Comparison of ENCODE assay signal across 10 cellular contexts in genomic region chr17:28741358-28742349, GRCh38. TPM values are rescaled to one million over a fixed set of nuclear protein-coding genes. Genes with fewer than 3 reads are reported as not detected.
DNase-seq lines count a peak whose midpoint lies in the region; ATAC-seq and TF ChIP-seq lines count a peak whose summit lies in the region.
"Had no signal": no experiment of that assay in that cellular context is flagged by ENCODE, and none has a peak within 500 bp of the region (broad histone marks: within the 10 kb centered on the region; RNA-seq: fewer than 3 reads in every experiment).

No MANE protein-coding gene starts in this region.

- no peak for TF ChIP-seq CTCF in GM12875 (IDR thresholded peaks at IDR 0.05; ENCODE audit: borderline replicate concordance, insufficient read depth, low read depth, low read length)

- H3K36me3 Mint-ChIP-seq in activated T-helper 1 cell treated with anti-CD3 and anti-CD28 coated beads, Interleukin-12 subunit alpha, Interleukin-12 subunit beta, Interleukin-2, Interleukin-4 antibody, amounts not matched to agents 30 ng/mL and 10 ng/mL and 1 ng/mL, durations not matched to agents 14 hours and 24 hours and 36 hours (ENCODE audit: low read depth): peaks cover 19% of the 10 kb centered on the region
- H3K36me3 Mint-ChIP-seq in T-helper 2 cell treated with Interferon-gamma antibody and Interleukin-4, amounts not matched to agents 5 μg/mL and 100 μg/mL, for 36 hours (ENCODE audit: low read depth): peaks cover 12% of the 10 kb centered on the region

- H3F3A ChIP-seq in GM23248 (ENCODE audit: insufficient read depth): peaks cover 14% of the 10 kb centered on the region; the same call in 1 of the 2 replicates

- H3K4me3 Mint-ChIP-seq in activated T-helper 1 cell treated with anti-CD3 and anti-CD28 coated beads, Interleukin-12 subunit alpha, Interleukin-12 subunit beta, Interleukin-2, Interleukin-4 antibody, amounts not matched to agents 30 ng/mL and 10 ng/mL and 1 ng/mL, durations not matched to agents 14 hours and 24 hours and 36 hours: peak overlapping the region; percentile 39
- no peak overlapping the region for H3K4me3 Mint-ChIP-seq in T-helper 2 cell treated with Interferon-gamma antibody and Interleukin-4, amounts not matched to agents 5 μg/mL and 100 μg/mL, for 36 hours

- no peak overlapping the region for H3K4ac ChIP-seq in neuronal stem cell (ENCODE audit: low read length)

- H3K79me2 ChIP-seq in GM23248 (ENCODE audit: insufficient read depth): peaks cover 25% of the 10 kb centered on the region

- H3K23ac ChIP-seq in neuronal stem cell (ENCODE audit: low read depth, low read length, poor library complexity): peak overlapping the region; percentile 45

- no CpG with 5 or more reads among the region's 19 CpGs for WGBS in neuronal stem cell (ENCODE audit: extremely low coverage in 2 of 2, insufficient read length in 2 of 2, insufficient replicate concordance in 1 of 2), 2 donors
- WGBS in GM23248 (ENCODE audit: low coverage in 1 of 2, low lambda C conversion rate in 2 of 2, missing lambda C conversion rate in 2 of 2), 2 experiments: 78 to 85% methylated on average over 17 to 19 of the region's 19 CpGs

- no peaks in the 10 kb centered on the region for H4K20me1 ChIP-seq in GM23248 (ENCODE audit: insufficient read depth)

- DNase-seq in NAMALWA (ENCODE audit: low spot score) (peak; percentile 92), neuronal stem cell (ENCODE audit: low spot score) (no peak), SW 1271 (lab: John Stamatoyannopoulos, UW) (no peak), GM23248 (no peak)
- no peak for DNase-seq in activated T-helper 1 cell treated with anti-CD3 and anti-CD28 coated beads, Interleukin-12 subunit alpha, Interleukin-12 subunit beta, Interleukin-2, Interleukin-4 antibody, amounts not matched to agents 30 ng/mL and 10 ng/mL and 1 ng/mL, durations not matched to agents 14 hours and 24 hours and 36 hours (ENCODE audit: low spot score)
- DNase-seq in T-helper 2 cell treated with Interferon-gamma antibody and Interleukin-4, amounts not matched to agents 5 μg/mL and 100 μg/mL, for 36 hours (ENCODE audit: low spot score): no peak
- DNase-seq: foreskin fibroblast, NCI-H2227 treated with DMSO at 0.1 percent for 48 hours had no signal

- peak overlapping the region; percentile 28 for H2AK5ac ChIP-seq in neuronal stem cell (ENCODE audit: low read depth, low read length)

- no peak overlapping the region for H3K18ac ChIP-seq in neuronal stem cell (ENCODE audit: low read length)

- no peaks in the 10 kb centered on the region for H3K9me3 Mint-ChIP-seq in activated T-helper 1 cell treated with anti-CD3 and anti-CD28 coated beads, Interleukin-12 subunit alpha, Interleukin-12 subunit beta, Interleukin-2, Interleukin-4 antibody, amounts not matched to agents 30 ng/mL and 10 ng/mL and 1 ng/mL, durations not matched to agents 14 hours and 24 hours and 36 hours
- H3K9me3 Mint-ChIP-seq in T-helper 2 cell treated with Interferon-gamma antibody and Interleukin-4, amounts not matched to agents 5 μg/mL and 100 μg/mL, for 36 hours: no peaks in the 10 kb centered on the region

- no peak overlapping the region for H3K14ac ChIP-seq in neuronal stem cell (ENCODE audit: low read length)

- H3K4me2 ChIP-seq in neuronal stem cell (ENCODE audit: insufficient read depth, low read length, poor library complexity, severe bottlenecking): no peak overlapping the region
- H3K4me2 ChIP-seq in GM23248 (ENCODE audit: unreplicated experiment): no peak overlapping the region

- peaks cover 3 to 9% of the 10 kb centered on the region in 2 donors for H3K9me3 ChIP-seq in neuronal stem cell (replicated peaks in 1 of 2; ENCODE audit: control insufficient read depth in 2 of 2, insufficient read depth in 1 of 2, low read depth in 1 of 2, low read length in 2 of 2)
- H3K9me3 ChIP-seq in GM23248 (ENCODE audit: low read depth): no peaks in the 10 kb centered on the region

- H3K27me3 ChIP-seq in neuronal stem cell (ENCODE audit: control insufficient read depth in 3 of 3, insufficient read depth in 3 of 3, low read depth in 1 of 3, low read length in 3 of 3) (no peaks in the 10 kb centered on the region), GM23248 (replicated peaks; ENCODE audit: insufficient read depth) (no peaks in the 10 kb centered on the region)

- H3K4me1 ChIP-seq in neuronal stem cell (ENCODE audit: control insufficient read depth in 2 of 2, insufficient read depth in 1 of 2, low read depth in 1 of 2, low read length in 2 of 2): peaks cover 11 to 15% of the 10 kb centered on the region in 2 donors
- H3K4me1 ChIP-seq in GM23248 (ENCODE audit: insufficient read depth): peaks cover 21% of the 10 kb centered on the region

- intact Hi-C loops in activated T-helper 1 cell treated with anti-CD3 and anti-CD28 coated beads, Interleukin-12 subunit alpha, Interleukin-12 subunit beta, Interleukin-2, Interleukin-4 antibody, amounts not matched to agents 30 ng/mL and 10 ng/mL and 1 ng/mL, durations not matched to agents 14 hours and 24 hours and 36 hours (cut with micrococcal nuclease): loop anchor here (5.0 kb wide), 2 partner anchors 186 to 211 kb away; partner anchors contain the start of gene PHF12

- H3K36me3 ChIP-seq in neuronal stem cell (replicated peaks in 1 of 2; ENCODE audit: control insufficient read depth in 2 of 2, insufficient read depth in 2 of 2, low read length in 2 of 2): peaks cover 13 to 59% of the 10 kb centered on the region in 2 donors
- H3K36me3 ChIP-seq in GM23248 (ENCODE audit: low read depth): no peaks in the 10 kb centered on the region

- no peak overlapping the region for H4K91ac ChIP-seq in neuronal stem cell (ENCODE audit: low read depth, low read length, poor library complexity)

- H3K4me1 Mint-ChIP-seq in activated T-helper 1 cell treated with anti-CD3 and anti-CD28 coated beads, Interleukin-12 subunit alpha, Interleukin-12 subunit beta, Interleukin-2, Interleukin-4 antibody, amounts not matched to agents 30 ng/mL and 10 ng/mL and 1 ng/mL, durations not matched to agents 14 hours and 24 hours and 36 hours (ENCODE audit: low read depth): peaks cover 38% of the 10 kb centered on the region
- peaks cover 24% of the 10 kb centered on the region for H3K4me1 Mint-ChIP-seq in T-helper 2 cell treated with Interferon-gamma antibody and Interleukin-4, amounts not matched to agents 5 μg/mL and 100 μg/mL, for 36 hours (ENCODE audit: low read depth)

- H3K9ac ChIP-seq in neuronal stem cell (ENCODE audit: low read depth, low read length, poor library complexity): no peak overlapping the region
- no peak overlapping the region for H3K9ac ChIP-seq in GM23248

- no peak overlapping the region for H4K8ac ChIP-seq in neuronal stem cell (ENCODE audit: low read depth, low read length)

- no peak overlapping the region for H2BK120ac ChIP-seq in neuronal stem cell (ENCODE audit: low read depth, low read length)

- H3K4me3 ChIP-seq in GM12875 (ENCODE audit: low read depth, low read length) (peak overlapping the region; percentile 36), neuronal stem cell (ENCODE audit: low read length in 2 of 2) (no peak overlapping the region), GM23248 (no peak overlapping the region)

- peak overlapping the region; percentile 14 for H2BK5ac ChIP-seq in neuronal stem cell (ENCODE audit: low read length)

- H3K27me3 Mint-ChIP-seq in activated T-helper 1 cell treated with anti-CD3 and anti-CD28 coated beads, Interleukin-12 subunit alpha, Interleukin-12 subunit beta, Interleukin-2, Interleukin-4 antibody, amounts not matched to agents 30 ng/mL and 10 ng/mL and 1 ng/mL, durations not matched to agents 14 hours and 24 hours and 36 hours (ENCODE audit: insufficient read depth): no peaks in the 10 kb centered on the region
- H3K27me3 Mint-ChIP-seq in T-helper 2 cell treated with Interferon-gamma antibody and Interleukin-4, amounts not matched to agents 5 μg/mL and 100 μg/mL, for 36 hours (ENCODE audit: low read depth): no peaks in the 10 kb centered on the region

- in situ Hi-C loops in GM23248 (cut with MboI): no loop called here

- no peak for ATAC-seq in HG03439 (IDR thresholded peaks at IDR 0.05; ENCODE audit: unreplicated experiment)

- no peak overlapping the region for H3K27ac ChIP-seq in neuronal stem cell (replicated peaks; ENCODE audit: low read length)
- no peak overlapping the region for H3K27ac ChIP-seq in GM23248

- peaks cover 14% of the 10 kb centered on the region for H3K79me1 ChIP-seq in neuronal stem cell (ENCODE audit: low read depth, low read length)

- peak overlapping the region; percentile 44 for H3K27ac Mint-ChIP-seq in activated T-helper 1 cell treated with anti-CD3 and anti-CD28 coated beads, Interleukin-12 subunit alpha, Interleukin-12 subunit beta, Interleukin-2, Interleukin-4 antibody, amounts not matched to agents 30 ng/mL and 10 ng/mL and 1 ng/mL, durations not matched to agents 14 hours and 24 hours and 36 hours
- no peak overlapping the region for H3K27ac Mint-ChIP-seq in T-helper 2 cell treated with Interferon-gamma antibody and Interleukin-4, amounts not matched to agents 5 μg/mL and 100 μg/mL, for 36 hours

- H2BK12ac ChIP-seq in neuronal stem cell (ENCODE audit: low read length): no peak overlapping the region

- H3K9me2 ChIP-seq in GM23248 (ENCODE audit: insufficient read depth): no peaks in the 10 kb centered on the region

- H2AFZ ChIP-seq in neuronal stem cell (ENCODE audit: low read length): no peak overlapping the region
- H2AFZ ChIP-seq in GM23248: no peak overlapping the region

- no peak overlapping the region for H2BK15ac ChIP-seq in neuronal stem cell (ENCODE audit: low read length)

RNA-seq across cellular contexts. Expression of gene TRAF4, which starts 2.2 kb away (rescaled TPM):
- 178 and 182 TPM in 2 replicates for total RNA-seq in activated T-helper 1 cell treated with anti-CD3 and anti-CD28 coated beads, Interleukin-12 subunit alpha, Interleukin-12 subunit beta, Interleukin-2, Interleukin-4 antibody, amounts not matched to agents 30 ng/mL and 10 ng/mL and 1 ng/mL, durations not matched to agents 14 hours and 24 hours and 36 hours
- 107 TPM for polyA plus RNA-seq in neuronal stem cell (2013, experiment 1 of 2)
- polyA plus RNA-seq in neuronal stem cell (2013, experiment 2 of 2): 106 TPM
- total RNA-seq in GM23248 (2014; rRNA removed; shearing (Covaris generic)): 30.3 and 55.4 TPM in 2 replicates
- polyA plus RNA-seq in GM23248 (2016; fragmentation: Nextera tagmentation; extraction: Ambion mirVana): 23.4 and 23.5 TPM in 2 replicates

RNA-seq across cellular contexts. Expression of gene NEK8, which starts 13.1 kb away (rescaled TPM):
- 5.2 and 5.4 TPM in 2 replicates for total RNA-seq in activated T-helper 1 cell treated with anti-CD3 and anti-CD28 coated beads, Interleukin-12 subunit alpha, Interleukin-12 subunit beta, Interleukin-2, Interleukin-4 antibody, amounts not matched to agents 30 ng/mL and 10 ng/mL and 1 ng/mL, durations not matched to agents 14 hours and 24 hours and 36 hours
- 4.5 TPM for polyA plus RNA-seq in neuronal stem cell (2013, experiment 1 of 2)
- 4.3 TPM for polyA plus RNA-seq in neuronal stem cell (2013, experiment 2 of 2)
- 2.9 and 13.5 TPM in 2 replicates for total RNA-seq in GM23248 (2014; rRNA removed; shearing (Covaris generic))
- 2.7 and 2.8 TPM in 2 replicates for polyA plus RNA-seq in GM23248 (2016; fragmentation: Nextera tagmentation; extraction: Ambion mirVana)

RNA-seq across cellular contexts. Expression of gene TLCD1, which starts 15.6 kb away (rescaled TPM):
- total RNA-seq in activated T-helper 1 cell treated with anti-CD3 and anti-CD28 coated beads, Interleukin-12 subunit alpha, Interleukin-12 subunit beta, Interleukin-2, Interleukin-4 antibody, amounts not matched to agents 30 ng/mL and 10 ng/mL and 1 ng/mL, durations not matched to agents 14 hours and 24 hours and 36 hours: 9.5 and 11.5 TPM in 2 replicates
- 9.1 TPM for polyA plus RNA-seq in neuronal stem cell (2013, experiment 1 of 2)
- polyA plus RNA-seq in neuronal stem cell (2013, experiment 2 of 2): 8.3 TPM
- total RNA-seq in GM23248 (2014; rRNA removed; shearing (Covaris generic)): 4.8 and 16.3 TPM in 2 replicates
- polyA plus RNA-seq in GM23248 (2016; fragmentation: Nextera tagmentation; extraction: Ambion mirVana): 13.8 and 14.2 TPM in 2 replicates

RNA-seq across cellular contexts. Expression of gene RPL23A, which starts 21.9 kb away (rescaled TPM):
- total RNA-seq in activated T-helper 1 cell treated with anti-CD3 and anti-CD28 coated beads, Interleukin-12 subunit alpha, Interleukin-12 subunit beta, Interleukin-2, Interleukin-4 antibody, amounts not matched to agents 30 ng/mL and 10 ng/mL and 1 ng/mL, durations not matched to agents 14 hours and 24 hours and 36 hours: 1,513 and 1,534 TPM in 2 replicates
- 3,397 TPM for polyA plus RNA-seq in neuronal stem cell (2013, experiment 1 of 2)
- polyA plus RNA-seq in neuronal stem cell (2013, experiment 2 of 2): 3,279 TPM
- 362 and 383 TPM in 2 replicates for total RNA-seq in GM23248 (2014; rRNA removed; shearing (Covaris generic))
- polyA plus RNA-seq in GM23248 (2016; fragmentation: Nextera tagmentation; extraction: Ambion mirVana): 1,040 and 1,075 TPM in 2 replicates

RNA-seq across cellular contexts. Expression of gene RAB34, which starts 24.0 kb away (rescaled TPM):
- total RNA-seq in activated T-helper 1 cell treated with anti-CD3 and anti-CD28 coated beads, Interleukin-12 subunit alpha, Interleukin-12 subunit beta, Interleukin-2, Interleukin-4 antibody, amounts not matched to agents 30 ng/mL and 10 ng/mL and 1 ng/mL, durations not matched to agents 14 hours and 24 hours and 36 hours: 17.6 and 18.2 TPM in 2 replicates
- 76.6 TPM for polyA plus RNA-seq in neuronal stem cell (2013, experiment 1 of 2)
- 73.6 TPM for polyA plus RNA-seq in neuronal stem cell (2013, experiment 2 of 2)
- 307 and 476 TPM in 2 replicates for total RNA-seq in GM23248 (2014; rRNA removed; shearing (Covaris generic))
- 277 and 293 TPM in 2 replicates for polyA plus RNA-seq in GM23248 (2016; fragmentation: Nextera tagmentation; extraction: Ambion mirVana)
